In the genomic region with DNA sequence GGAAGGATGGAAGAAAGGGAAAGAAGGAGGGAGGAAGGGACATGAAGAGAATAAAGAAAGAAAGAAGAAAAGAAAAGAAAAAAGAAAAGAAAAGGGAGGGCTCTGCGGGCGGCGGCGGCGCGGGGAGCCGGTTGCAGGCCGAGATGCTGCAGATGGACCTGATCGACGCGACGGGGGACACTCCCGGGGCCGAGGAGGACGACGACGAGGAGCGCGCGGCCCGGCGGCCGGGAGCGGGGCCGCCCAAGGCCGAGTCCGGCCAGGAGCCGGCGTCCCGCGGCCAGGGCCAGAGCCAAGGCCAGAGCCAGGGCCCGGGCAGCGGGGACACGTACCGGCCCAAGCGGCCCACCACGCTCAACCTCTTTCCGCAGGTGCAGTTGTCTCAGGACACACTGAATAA, we compare ENCODE assay signal across 8 cellular contexts. TPM values are rescaled to one million over a fixed set of nuclear protein-coding genes. Genes with fewer than 3 reads are reported as not detected.
DNase-seq lines count a peak whose midpoint lies in the region; ATAC-seq, FAIRE-seq and TF ChIP-seq lines count a peak whose summit lies in the region.
"Not testable (repeated sequence)": the region's sequence is repeated elsewhere in the genome, so short reads cannot be mapped to it uniquely, and the experiment has no call there.

No MANE protein-coding gene starts in this region.

- TF ChIP-seq EP300 in K562 (IDR thresholded peaks at IDR 0.05; ENCODE audit: low read length): not testable (repeated sequence)

- H3K4me1 Mint-ChIP-seq in GM23338: not testable (repeated sequence)

- not testable (repeated sequence) for H3K27ac Mint-ChIP-seq in GM23338

- not testable (repeated sequence) for H3K79me2 ChIP-seq in GM23338 (replicated peaks; ENCODE audit: insufficient read depth); K562 (ENCODE audit: control insufficient read depth, insufficient read depth, low read length)

- not testable (repeated sequence) for H3K9me3 ChIP-seq in K562 (replicated peaks; ENCODE audit: control insufficient read depth, insufficient read depth, low read depth, low read length); left ventricle myocardium inferior (replicated peaks); mucosa of descending colon; upper lobe of right lung

- TF ChIP-seq RAD21 in K562 (CRISPR knock-in tag; conservative IDR thresholded peaks at IDR 0.05 in 1 of 2, IDR thresholded peaks at IDR 0.05 in 1 of 2): not testable (repeated sequence)

- CTCF ChIA-PET in K562 (lab: Yijun Ruan, JAX; ENCODE audit: low intra/inter-chr PET ratio): not testable (repeated sequence)

- POLR2A ChIA-PET in K562 (lab: Yijun Ruan, JAX): not testable (repeated sequence)

- not testable (repeated sequence) for H3K9me1 ChIP-seq in K562 (ENCODE audit: control insufficient read depth, insufficient read depth, low read length)

- H3K9me2 ChIP-seq in GM23338 (ENCODE audit: insufficient read depth): not testable (repeated sequence)

- H3K9me3 Mint-ChIP-seq in GM23338: not testable (repeated sequence)

- BruUV-seq in K562 (replicated peaks; lab: Mats Ljungman, UMichigan): not testable (repeated sequence)

- not testable (repeated sequence) for H3K36me3 ChIP-seq in GM23338 (ENCODE audit: insufficient read depth); K562 (ENCODE audit: control insufficient read depth, insufficient read depth, low read length); left ventricle myocardium inferior; mucosa of descending colon (ENCODE audit: low read depth); upper lobe of right lung

- not testable (repeated sequence) for H3K4me3 ChIP-seq in GM23338, K562, mucosa of descending colon, upper lobe of right lung
- H3K4me3 ChIP-seq in left ventricle myocardium inferior: peak overlapping the region; percentile 27

- WGBS in K562 (ENCODE audit: insufficient coverage, low coverage, missing lambda C conversion rate): no CpG with 5 or more reads among the region's 38 CpGs

- not testable (repeated sequence) for TF ChIP-seq POLR2A in K562 (conservative IDR thresholded peaks at IDR 0.05)

- not testable (repeated sequence) for TF ChIP-seq CTCF in GM23338 (conservative IDR thresholded peaks at IDR 0.05; ENCODE audit: low read depth in 2 of 2); K562 (IDR thresholded peaks at IDR 0.05 in 2 of 3, conservative IDR thresholded peaks at IDR 0.05 in 1 of 3; ENCODE audit: insufficient read depth in 2 of 3, low read depth in 1 of 3, low read length in 3 of 3); foreskin keratinocyte (conservative IDR thresholded peaks at IDR 0.05); left ventricle myocardium inferior (IDR thresholded peaks at IDR 0.05; ENCODE audit: borderline replicate concordance); mucosa of descending colon (IDR thresholded peaks at IDR 0.05); upper lobe of right lung (IDR thresholded peaks at IDR 0.05)

- peaks cover 13% of the 10 kb centered on the region; the same call in 2 of the 3 replicates for H3K36me3 Mint-ChIP-seq in GM23338 (ENCODE audit: low read depth)

- not testable (repeated sequence) for H3K27me3 ChIP-seq in GM23338 (ENCODE audit: insufficient read depth); K562 (ENCODE audit: control insufficient read depth in 2 of 2, insufficient read depth in 2 of 2, low read length in 2 of 2); foreskin keratinocyte; left ventricle myocardium inferior (ENCODE audit: low read depth); upper lobe of right lung

- ATAC-seq in GM23338: peak; percentile 74
- peak; percentile 19; the same call in 1 of the 3 replicates for ATAC-seq in K562
- peak; percentile 8 for ATAC-seq in foreskin keratinocyte
- peak; percentile 64 for ATAC-seq in left lobe of liver
- ATAC-seq in mucosa of descending colon: peak; percentile 34
- peak; percentile 52 for ATAC-seq in sciatic nerve
- ATAC-seq in upper lobe of right lung: peak; percentile 47

- FAIRE-seq in K562 (lab: Jason Lieb, UNC): not testable (repeated sequence)

- H3K4me2 ChIP-seq in GM23338; K562 (ENCODE audit: insufficient read depth, low read length): not testable (repeated sequence)

- H3K4me1 ChIP-seq in GM23338 (ENCODE audit: insufficient read depth); K562 (replicated peaks in 1 of 2; ENCODE audit: control insufficient read depth in 2 of 2, insufficient read depth in 2 of 2, low read length in 2 of 2); foreskin keratinocyte; left ventricle myocardium inferior; mucosa of descending colon (ENCODE audit: low read depth); upper lobe of right lung: not testable (repeated sequence)

- DNase-seq in GM23338 (ENCODE audit: low spot score); K562 (ENCODE audit: extremely low read depth in 1 of 4, low spot score in 3 of 4); foreskin keratinocyte; left ventricle myocardium inferior; left lobe of liver (ENCODE audit: low spot score); mucosa of descending colon; sciatic nerve (ENCODE audit: low spot score); upper lobe of right lung: not testable (repeated sequence)

- in situ Hi-C loops in K562 (cut with MboI): loop anchor here (5.0 kb wide), 1 partner anchor 641 kb away; no protein-coding TSS in a partner anchor

- intact Hi-C loops in K562 (cut with micrococcal nuclease); left ventricle myocardium inferior (cut with micrococcal nuclease); mucosa of descending colon (cut with DNase I, micrococcal nuclease); sciatic nerve (cut with DNase I); upper lobe of right lung (cut with DNase I): not testable (repeated sequence)

- H3K27me3 Mint-ChIP-seq in GM23338 (ENCODE audit: insufficient read depth, low read depth, poor library complexity): not testable (repeated sequence)

- H2AFZ ChIP-seq in GM23338; K562 (ENCODE audit: low read depth, low read length): not testable (repeated sequence)

- H4K20me1 ChIP-seq in GM23338 (replicated peaks; ENCODE audit: insufficient read depth); K562 (replicated peaks; ENCODE audit: control insufficient read depth, insufficient read depth, low read length): not testable (repeated sequence)

- not testable (repeated sequence) for H3F3A ChIP-seq in GM23338 (replicated peaks; ENCODE audit: low read depth)

- H3K27ac ChIP-seq in GM23338 (ENCODE audit: low read depth); K562 (ENCODE audit: extremely low read depth, low read depth, low read length); foreskin keratinocyte; left ventricle myocardium inferior (replicated peaks); upper lobe of right lung: not testable (repeated sequence)

- H3K4me3 Mint-ChIP-seq in GM23338: not testable (repeated sequence)

- not testable (repeated sequence) for H3K9ac ChIP-seq in K562 (ENCODE audit: insufficient read depth in 1 of 2, low read depth in 2 of 2, low read length in 2 of 2)

RNA-seq across cellular contexts. Expression of a gene that starts 50.3 kb away (rescaled TPM):
- total RNA-seq in GM23338 (2014; rRNA removed; shearing (Covaris generic)): 167 and 206 TPM in 2 replicates
- polyA plus RNA-seq in GM23338 (2016; fragmentation: Nextera tagmentation; extraction: Ambion mirVana): 43.6 and 49.0 TPM in 2 replicates
- total RNA-seq in K562 (2011; cell fraction: chromatin; rRNA removed; ENCODE audit: low replicate concordance): 361 and 617 TPM in 2 replicates
- total RNA-seq in K562 (2011; cell fraction: nucleolus; rRNA removed): 177 and 226 TPM in 2 replicates
- total RNA-seq in K562 (2011; cell fraction: nucleoplasm; rRNA removed): 302 and 371 TPM in 2 replicates
- total RNA-seq in K562 (2014; rRNA removed): 30.5 and 34.6 TPM in 2 replicates
- 44.4 and 53.2 TPM in 2 replicates for total RNA-seq in K562 (2014; rRNA removed; fragmentation: Illumina TruSeq; extraction: Trizol)
- total RNA-seq in K562 (2015; rRNA removed; fragmentation: Illumina TruSeq; extraction: Trizol): 43.8 and 44.0 TPM in 2 replicates
- 49.3 and 55.4 TPM in 2 replicates for total RNA-seq in K562 (2021)
- 22.4 and 25.8 TPM in 2 replicates for polyA plus RNA-seq in K562 (2011; rRNA removed)
- polyA plus RNA-seq in K562 (2011; cell fraction: cytosol; rRNA removed): 10.5 and 22.5 TPM in 2 replicates
- 79.8 and 89.1 TPM in 2 replicates for polyA plus RNA-seq in K562 (2011; cell fraction: nucleus; rRNA removed)
- polyA plus RNA-seq in K562 (2012): 17.0 and 24.8 TPM in 2 replicates
- 22.9 and 25.5 TPM in 2 replicates for polyA plus RNA-seq in K562 (2014; fragmentation: Illumina TruSeq; extraction: Trizol)
- 1 to 10 TPM; 3.6 to 6.9 TPM for polyA plus RNA-seq in K562 (2014; fragmentation: Nextera tagmentation; extraction: Ambion mirVana)
- 22.0 and 31.8 TPM in 2 replicates for polyA plus RNA-seq in K562 (2014; rRNA removed)
- polyA minus RNA-seq in K562 (2011; rRNA and poly(A)+ RNA removed): 144 and 185 TPM in 2 replicates
- polyA minus RNA-seq in K562 (2011; cell fraction: cytosol; rRNA and poly(A)+ RNA removed): 47.2 and 57.3 TPM in 2 replicates
- polyA minus RNA-seq in K562 (2011; cell fraction: nucleus; rRNA and poly(A)+ RNA removed): 115 and 196 TPM in 2 replicates
- 33.9 and 35.8 TPM in 2 replicates for total RNA-seq in foreskin keratinocyte
- 6.8 and 7.6 TPM in 2 replicates for polyA plus RNA-seq in foreskin keratinocyte
- total RNA-seq in left ventricle myocardium inferior: 23.7 TPM
- total RNA-seq in left lobe of liver: 23.2 TPM
- 100 to 1,000 TPM in 1 of 3 donors, 10 to 100 TPM in 2; 80.2 to 107 (median 88.8) TPM for total RNA-seq in mucosa of descending colon
- total RNA-seq in sciatic nerve: 108 TPM
- total RNA-seq in upper lobe of right lung: 69.8 TPM

RNA-seq across cellular contexts. Expression of a gene that starts 51.4 kb away (rescaled TPM):
- 4.2 and 4.7 TPM in 2 replicates for total RNA-seq in GM23338 (2014; rRNA removed; shearing (Covaris generic))
- polyA plus RNA-seq in GM23338 (2016; fragmentation: Nextera tagmentation; extraction: Ambion mirVana) (1.9 and 2.6 TPM in 2 replicates), K562 (2011; rRNA removed) (2.5 and 3.1 TPM in 2 replicates), K562 (2014; fragmentation: Illumina TruSeq; extraction: Trizol) (1.6 and 2.1 TPM in 2 replicates), K562 (2014; fragmentation: Nextera tagmentation; extraction: Ambion mirVana) (under 1 TPM; 0.14 to 0.41 TPM), K562 (2014; rRNA removed) (1.8 and 2.8 TPM in 2 replicates), foreskin keratinocyte (0.28 and 0.94 TPM in 2 replicates)
- 21.0 and 29.7 TPM in 2 replicates for total RNA-seq in K562 (2011; cell fraction: chromatin; rRNA removed; ENCODE audit: low replicate concordance)
- 8.2 and 10.7 TPM in 2 replicates for total RNA-seq in K562 (2011; cell fraction: nucleolus; rRNA removed)
- 11.0 and 12.0 TPM in 2 replicates for total RNA-seq in K562 (2011; cell fraction: nucleoplasm; rRNA removed)
- total RNA-seq in K562 (2014; rRNA removed) (0.23 and 2.0 TPM in 2 replicates), K562 (2014; rRNA removed; fragmentation: Illumina TruSeq; extraction: Trizol) (2.0 and 2.5 TPM in 2 replicates), K562 (2015; rRNA removed; fragmentation: Illumina TruSeq; extraction: Trizol) (1.9 and 2.3 TPM in 2 replicates), K562 (2021) (1.1 and 1.3 TPM in 2 replicates), foreskin keratinocyte (1.1 and 2.3 TPM in 2 replicates), left ventricle myocardium inferior (1.2 TPM), left lobe of liver (0.45 TPM), mucosa of descending colon (1 to 10 TPM; 2.9 to 6.5 (median 3.1) TPM), sciatic nerve (4.3 TPM), upper lobe of right lung (1.9 TPM)
- polyA plus RNA-seq in K562 (2011; cell fraction: cytosol; rRNA removed): 0.64 and 1.9 TPM in 2 replicates
- polyA plus RNA-seq in K562 (2011; cell fraction: nucleus; rRNA removed): 6.2 and 6.3 TPM in 2 replicates
- 0.90 and 2.0 TPM in 2 replicates for polyA plus RNA-seq in K562 (2012)
- polyA minus RNA-seq in K562 (2011; rRNA and poly(A)+ RNA removed): 6.3 and 7.9 TPM in 2 replicates
- 0.55 and 1.1 TPM in 2 replicates for polyA minus RNA-seq in K562 (2011; cell fraction: cytosol; rRNA and poly(A)+ RNA removed)
- polyA minus RNA-seq in K562 (2011; cell fraction: nucleus; rRNA and poly(A)+ RNA removed): 3.9 and 6.8 TPM in 2 replicates

Comparison
In these comparisons a context has a peak if more than half of its experiments do, and no peak if none do; other contexts are left out.
1. ATAC-seq: peak in every context shown above with its lines; median percentile 74 in GM23338; 64 in left lobe of liver; 52 in sciatic nerve; 47 in upper lobe of right lung; 34 in mucosa of descending colon; 19 in K562; 8 in foreskin keratinocyte.